In genomic region chr5:138449501-138450239, GRCh38 we compare ENCODE assay signal across 8 cellular contexts. TPM values are rescaled to one million over a fixed set of nuclear protein-coding genes. Genes with fewer than 3 reads are reported as not detected.
DNase-seq lines count a peak whose midpoint lies in the region; ATAC-seq and TF ChIP-seq lines count a peak whose summit lies in the region.

No MANE protein-coding gene starts in this region.

- WGBS in H9 (ENCODE audit: extremely low coverage, insufficient read length, low lambda C conversion rate) = no CpG with 5 or more reads among the region's 22 CpGs

- H2BK20ac ChIP-seq in H9 (ENCODE audit: low read depth, low read length, poor library complexity, severe bottlenecking) = no peak overlapping the region

- no peak overlapping the region for H2AFZ ChIP-seq in H9 (ENCODE audit: low read length)

- no peak overlapping the region for H3K27ac ChIP-seq in H9 (ENCODE audit: insufficient read length, low read depth, low read length)
- H3K27ac ChIP-seq in right atrium auricular region = no peak overlapping the region

- no peaks in the 10 kb centered on the region for H3K9me3 ChIP-seq in H9 (ENCODE audit: control insufficient read depth, low read depth, low read length)
- no peaks in the 10 kb centered on the region for H3K9me3 ChIP-seq in right atrium auricular region

- peak overlapping the region; percentile 33 to 59 for H3K4me3 Mint-ChIP-seq in H9

- H3K9ac ChIP-seq in H9 (ENCODE audit: extremely low read depth, insufficient read length, low read length) = no peak overlapping the region

- no peak overlapping the region for H3K23ac ChIP-seq in H9 (ENCODE audit: insufficient read length, low read depth, low read length)

- H4K8ac ChIP-seq in H9 (replicated peaks; ENCODE audit: insufficient read length, low read depth, low read length) = no peak overlapping the region

- no peak overlapping the region for H3T11ph ChIP-seq in H9 (ENCODE audit: low read length)

- no peaks in the 10 kb centered on the region for H4K20me1 ChIP-seq in H9 (ENCODE audit: control insufficient read depth, insufficient read depth, insufficient read length)

- no peak overlapping the region for H2BK120ac ChIP-seq in H9 (ENCODE audit: low read depth, low read length, poor library complexity, severe bottlenecking)

- H3K36me3 Mint-ChIP-seq in H9 (ENCODE audit: insufficient read depth in 1 of 3, low read depth in 3 of 3) = peaks cover 0 to under 1% (median 0%) of the 10 kb centered on the region in 3 experiments; a peak in 2 of 7 replicates

- H3K79me1 ChIP-seq in H9 (ENCODE audit: insufficient read depth, low read depth, low read length, poor library complexity, severe bottlenecking) = no peaks in the 10 kb centered on the region

- no peak overlapping the region for H3K4ac ChIP-seq in H9 (ENCODE audit: low read depth, low read length)

- H3K4me3 ChIP-seq in right atrium auricular region = no peak overlapping the region
- H3K4me3 ChIP-seq in retinal pigment epithelial cell (ENCODE audit: low read length) = no peak overlapping the region

- H3K79me2 ChIP-seq in H9 (ENCODE audit: insufficient read depth, low read length) = no peaks in the 10 kb centered on the region

- H4K91ac ChIP-seq in H9 (ENCODE audit: insufficient read length, low read depth, low read length) = no peak overlapping the region

- peak overlapping the region in 2 of 3 experiments; percentile 81 to 95; a peak in 3 of 7 replicates for H3K27ac Mint-ChIP-seq in H9

- no peak overlapping the region for H2BK15ac ChIP-seq in H9 (ENCODE audit: low read depth, low read length)

- H3K14ac ChIP-seq in H9 (ENCODE audit: insufficient read depth, low read length) = no peak overlapping the region

- H3K4me1 ChIP-seq in H9 (ENCODE audit: insufficient read depth, low read length) (no peaks in the 10 kb centered on the region; the same call in 1 of the 2 replicates), right atrium auricular region (peaks cover 0 to 12% of the 10 kb centered on the region in 2 donors)

- no peak for ATAC-seq in HG03135 (IDR thresholded peaks at IDR 0.05; ENCODE audit: unreplicated experiment)

- TF ChIP-seq CTCF in H9 (conservative IDR thresholded peaks at IDR 0.05) (peak; percentile 96), right atrium auricular region (IDR thresholded peaks at IDR 0.05) (peak; percentile 90 to 96), retinal pigment epithelial cell (conservative IDR thresholded peaks at IDR 0.05; ENCODE audit: low read depth, low read length) (peak; percentile 92)

- no peaks in the 10 kb centered on the region for H3K23me2 ChIP-seq in H9 (ENCODE audit: insufficient read length, low read depth, low read length, poor library complexity, severe bottlenecking)

- peaks cover 4% of the 10 kb centered on the region; the same call in 1 of the 2 replicates for H3K27me3 Mint-ChIP-seq in H9 (ENCODE audit: low read depth)

- no peak overlapping the region for H3K56ac ChIP-seq in H9 (ENCODE audit: insufficient read length, low read depth, low read length)

- H3K36me3 ChIP-seq in right atrium auricular region = no peaks in the 10 kb centered on the region

- no peak overlapping the region for H3K4me2 ChIP-seq in H9 (ENCODE audit: insufficient read depth, insufficient read length, low read length)

- no peak overlapping the region for H2BK12ac ChIP-seq in H9 (ENCODE audit: insufficient read length, low read depth, low read length)

- H3K9me3 Mint-ChIP-seq in H9 = no peaks in the 10 kb centered on the region

- no peak overlapping the region for H2AK5ac ChIP-seq in H9 (ENCODE audit: insufficient read length, low read length)

- H3K27me3 ChIP-seq in H9 (ENCODE audit: insufficient read depth, low read length) (no peaks in the 10 kb centered on the region), right atrium auricular region (no peaks in the 10 kb centered on the region)

- no peak overlapping the region for H2BK5ac ChIP-seq in H9 (ENCODE audit: insufficient read length, low read length)

- H4K5ac ChIP-seq in H9 (ENCODE audit: insufficient read length, low read depth, low read length) = no peak overlapping the region

- DNase-seq in DMS79 treated with DMSO at 0.1 percent for 48 hours (lab: John Stamatoyannopoulos, UW) (peak; percentile 56), H9 (peak; percentile 91), NCI-H1694 (lab: John Stamatoyannopoulos, UW) (peak; percentile 58), T-helper 9 cell (peak; percentile 76), anterior cingulate cortex (lab: John Stamatoyannopoulos, UW) (peak in 56 of 58 donors; percentile 47 to 91 (median 72)), right atrium auricular region (ENCODE audit: low spot score) (peak; percentile 90), retinal pigment epithelial cell (ENCODE audit: low read depth) (no peak)

- peaks cover 22 to 29% of the 10 kb centered on the region in 2 experiments for H3K4me1 Mint-ChIP-seq in H9

- no peak overlapping the region for H3K18ac ChIP-seq in H9 (ENCODE audit: insufficient read length, low read depth, low read length)

RNA-seq across cellular contexts. Expression of gene REEP2, which starts 10.8 kb away (rescaled TPM):
- total RNA-seq in H9 (2021) = 44.3 and 49.0 TPM in 2 replicates
- total RNA-seq in right atrium auricular region = 10 to 100 TPM; 27.5 to 28.4 TPM

RNA-seq across cellular contexts. Expression of gene EGR1, which starts 15.6 kb away (rescaled TPM):
- total RNA-seq in H9 (2021) (76.6 and 83.3 TPM in 2 replicates), right atrium auricular region (10 to 100 TPM; 17.3 to 73.0 TPM)
